8 cellular contexts compared by ENCODE assay signal in the genomic region with DNA sequence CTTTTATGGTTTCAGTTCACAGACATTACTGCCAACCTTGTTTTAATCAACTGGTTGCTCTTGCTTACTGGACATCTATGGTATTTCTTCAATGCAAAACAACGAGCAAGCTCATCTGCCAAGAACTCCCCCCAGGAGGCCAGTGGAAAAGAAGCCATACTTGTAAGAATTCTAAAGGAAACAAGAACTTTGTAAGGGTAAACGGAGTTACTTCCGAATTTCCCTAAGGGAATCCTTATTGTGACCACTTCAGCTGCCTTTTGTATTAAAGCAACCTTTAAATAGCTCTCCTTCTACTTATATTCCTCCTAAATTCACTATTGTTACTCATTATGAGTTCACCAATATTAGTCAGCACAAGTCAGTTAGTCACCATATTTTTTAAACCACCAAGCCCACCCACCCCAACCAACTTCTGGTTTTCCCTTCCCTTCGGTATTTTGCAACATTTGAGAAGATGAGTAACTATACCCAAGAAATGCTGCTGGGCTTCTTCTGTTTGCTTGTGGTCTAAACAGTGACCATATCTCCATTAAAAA.
DNase-seq lines count a peak whose midpoint lies in the region; ATAC-seq and TF ChIP-seq lines count a peak whose summit lies in the region.

No MANE protein-coding gene starts in this region.

- intact Hi-C loops in PC-9 (cut with micrococcal nuclease; ENCODE audit: unreplicated experiment): loop anchor here (5.0 kb wide), 1 partner anchor 524 kb away; no protein-coding TSS in a partner anchor

- H3K4me1 Mint-ChIP-seq in GM23338 (peaks cover 63% of the 10 kb centered on the region), neural progenitor cell (peaks cover 17% of the 10 kb centered on the region)

- no peak overlapping the region for H4K12ac ChIP-seq in trophoblast cell (ENCODE audit: low read depth, low read length)

- no peak overlapping the region for H2AK5ac ChIP-seq in trophoblast cell (ENCODE audit: low read length)

- H3K79me1 ChIP-seq in trophoblast cell (ENCODE audit: low read length): peaks cover 7% of the 10 kb centered on the region

- WGBS in trophoblast cell (ENCODE audit: extremely low coverage, insufficient coverage, insufficient read length): no CpG with 5 or more reads among the region's 4 CpGs

- H3K36me3 Mint-ChIP-seq in GM23338 (ENCODE audit: low read depth) (peaks cover 41% of the 10 kb centered on the region; the same call in 2 of the 3 replicates), neural progenitor cell (peaks cover 12% of the 10 kb centered on the region)

- no peak overlapping the region for H4K91ac ChIP-seq in trophoblast cell (ENCODE audit: low read depth, low read length)

- H2BK120ac ChIP-seq in trophoblast cell (ENCODE audit: insufficient read depth, low read length, poor library complexity): peak overlapping the region; percentile 60

- no peak overlapping the region for H2BK12ac ChIP-seq in trophoblast cell (ENCODE audit: low read length)

- BruUV-seq in PC-9 (replicated peaks; lab: Mats Ljungman, UMichigan): TSS peak; percentile 63

- H3K9me3 Mint-ChIP-seq in GM23338 (no peaks in the 10 kb centered on the region), neural progenitor cell (peaks cover 5% of the 10 kb centered on the region)

- H2BK5ac ChIP-seq in trophoblast cell (ENCODE audit: low read depth, low read length, poor library complexity): no peak overlapping the region

- H4K8ac ChIP-seq in trophoblast cell (ENCODE audit: low read depth, low read length): no peak overlapping the region

- H3K27me3 ChIP-seq in GM23338 (ENCODE audit: insufficient read depth): no peaks in the 10 kb centered on the region
- H3K27me3 ChIP-seq in PC-9 (ENCODE audit: insufficient read depth, low read depth): no peaks in the 10 kb centered on the region
- no peaks in the 10 kb centered on the region for H3K27me3 ChIP-seq in trophoblast cell (ENCODE audit: insufficient read depth, low read length)
- H3K27me3 ChIP-seq in neural progenitor cell: no peaks in the 10 kb centered on the region

- H3K4me2 ChIP-seq in GM23338 (0 out of 2 replicates have a peak overlapping the region, but pooled peaks have one; percentile 15), PC-9 (peak overlapping the region; percentile 42; the same call in 1 of the 2 replicates), trophoblast cell (ENCODE audit: low read length) (no peak overlapping the region), neural progenitor cell (no peak overlapping the region)

- peaks cover 14% of the 10 kb centered on the region for H4K20me1 ChIP-seq in GM23338 (replicated peaks; ENCODE audit: insufficient read depth)
- H4K20me1 ChIP-seq in PC-9 (ENCODE audit: insufficient read depth): no peaks in the 10 kb centered on the region
- H4K20me1 ChIP-seq in neural progenitor cell (ENCODE audit: low read depth): peaks cover 7% of the 10 kb centered on the region

- H3K4me1 ChIP-seq in GM23338 (ENCODE audit: insufficient read depth): peaks cover 64% of the 10 kb centered on the region
- peaks cover 23% of the 10 kb centered on the region; the same call in 1 of the 2 replicates for H3K4me1 ChIP-seq in PC-9 (replicated peaks; ENCODE audit: insufficient read depth)
- peaks cover 6 to 10% of the 10 kb centered on the region in 2 experiments for H3K4me1 ChIP-seq in trophoblast cell (ENCODE audit: control insufficient read depth in 1 of 2, insufficient read depth in 2 of 2, low read length in 2 of 2)
- peaks cover 4% of the 10 kb centered on the region for H3K4me1 ChIP-seq in neural progenitor cell

- H3K9me3 ChIP-seq in PC-9 (ENCODE audit: insufficient read depth, low read depth) (no peaks in the 10 kb centered on the region), trophoblast cell (ENCODE audit: insufficient read depth, low read depth, low read length) (no peaks in the 10 kb centered on the region), neural progenitor cell (ENCODE audit: low read depth) (no peaks in the 10 kb centered on the region)

- no peak overlapping the region for H2AFZ ChIP-seq in GM23338
- H2AFZ ChIP-seq in PC-9: no peak overlapping the region
- no peak overlapping the region for H2AFZ ChIP-seq in trophoblast cell (ENCODE audit: insufficient read depth, low read length, poor library complexity)
- H2AFZ ChIP-seq in neural progenitor cell (replicated peaks): no peak overlapping the region

- H3K27me3 Mint-ChIP-seq in GM23338 (ENCODE audit: insufficient read depth, low read depth, poor library complexity): peaks cover 4% of the 10 kb centered on the region
- peaks cover 2% of the 10 kb centered on the region for H3K27me3 Mint-ChIP-seq in neural progenitor cell (ENCODE audit: insufficient read depth, low read depth)

- no peak overlapping the region for H3K18ac ChIP-seq in trophoblast cell (ENCODE audit: low read length)

- in situ Hi-C loops in astrocyte of the cerebellum (cut with HindIII; ENCODE audit: low sequenced_read_pairs): no loop called here

- H3K36me3 ChIP-seq in GM23338 (ENCODE audit: insufficient read depth) (no peaks in the 10 kb centered on the region), PC-9 (ENCODE audit: low read depth) (peaks cover 5% of the 10 kb centered on the region; the same call in 1 of the 2 replicates), trophoblast cell (ENCODE audit: control insufficient read depth in 1 of 2, insufficient read depth in 2 of 2, low read length in 2 of 2) (no peaks in the 10 kb centered on the region), neural progenitor cell (no peaks in the 10 kb centered on the region)

- no peak for TF ChIP-seq CTCF in GM23338 (conservative IDR thresholded peaks at IDR 0.05; ENCODE audit: low read depth in 2 of 2)
- TF ChIP-seq CTCF in PC-9 (conservative IDR thresholded peaks at IDR 0.05): no peak
- TF ChIP-seq CTCF in astrocyte of the cerebellum (IDR thresholded peaks at IDR 0.05; ENCODE audit: low read depth, low read length, missing control alignments): no peak
- TF ChIP-seq CTCF in neural progenitor cell (IDR thresholded peaks at IDR 0.05): no peak

- no peak for ATAC-seq in GM23338
- ATAC-seq in GM21515 (IDR thresholded peaks at IDR 0.05; ENCODE audit: unreplicated experiment): no peak
- no peak for ATAC-seq in HG03354 (IDR thresholded peaks at IDR 0.05; ENCODE audit: poor library complexity, severe bottlenecking, unreplicated experiment)

- 0 out of 2 replicates have a peak overlapping the region, but pooled peaks have one; percentile 26 for H3K4me3 ChIP-seq in GM23338
- no peak overlapping the region for H3K4me3 ChIP-seq in PC-9
- no peak overlapping the region for H3K4me3 ChIP-seq in astrocyte of the cerebellum (ENCODE audit: low read depth, low read length)
- no peak overlapping the region for H3K4me3 ChIP-seq in trophoblast cell (ENCODE audit: low read depth, low read length)
- no peak overlapping the region for H3K4me3 ChIP-seq in neural progenitor cell

- POLR2A ChIA-PET in PC-9 (lab: Charles Lee; ENCODE audit: unreplicated experiment): no interaction called here

- H3K23ac ChIP-seq in trophoblast cell (ENCODE audit: low read length): no peak overlapping the region

- peak overlapping the region; percentile 40; the same call in 1 of the 2 replicates for H3K27ac Mint-ChIP-seq in GM23338
- no peak overlapping the region for H3K27ac Mint-ChIP-seq in neural progenitor cell

- CTCF ChIA-PET in PC-9 (lab: Charles Lee): no interaction called here

- H3K9me2 ChIP-seq in GM23338 (ENCODE audit: insufficient read depth) (no peaks in the 10 kb centered on the region), PC-9 (ENCODE audit: insufficient read depth) (no peaks in the 10 kb centered on the region)

- no peak overlapping the region for H3K9ac ChIP-seq in trophoblast cell (ENCODE audit: low read length)
- no peak overlapping the region for H3K9ac ChIP-seq in neural progenitor cell

- H3K79me2 ChIP-seq in GM23338 (replicated peaks; ENCODE audit: insufficient read depth): peaks cover 99% of the 10 kb centered on the region
- peaks cover 91% of the 10 kb centered on the region for H3K79me2 ChIP-seq in PC-9 (ENCODE audit: low read depth)
- H3K79me2 ChIP-seq in trophoblast cell (ENCODE audit: control insufficient read depth, insufficient read depth, low read length, poor library complexity): no peaks in the 10 kb centered on the region
- peaks cover 96% of the 10 kb centered on the region for H3K79me2 ChIP-seq in neural progenitor cell (ENCODE audit: low read depth)

- H3K27ac ChIP-seq in GM23338 (ENCODE audit: low read depth): peak overlapping the region; percentile 65; the same call in 1 of the 2 replicates
- peak overlapping the region; percentile 83 for H3K27ac ChIP-seq in PC-9
- peak overlapping the region; percentile 34 for H3K27ac ChIP-seq in trophoblast cell (ENCODE audit: low read depth, low read length)
- no peak overlapping the region for H3K27ac ChIP-seq in neural progenitor cell

- H3F3A ChIP-seq in GM23338 (replicated peaks; ENCODE audit: low read depth) (no peaks in the 10 kb centered on the region), PC-9 (ENCODE audit: insufficient read depth, low read depth) (peaks cover 26% of the 10 kb centered on the region), neural progenitor cell (ENCODE audit: low read depth) (no peaks in the 10 kb centered on the region)

- DNase-seq in GM23338 (ENCODE audit: low spot score): no peak
- DNase-seq in PC-9: peak; percentile 28 to 78
- peak; percentile 70 for DNase-seq in astrocyte of the cerebellum (ENCODE audit: low read depth)
- DNase-seq in trophoblast cell: peak; percentile 54 to 72
- DNase-seq in NCI-H446 (lab: John Stamatoyannopoulos, UW): no peak
- DNase-seq in neural progenitor cell (ENCODE audit: low spot score): no peak

- H3K4ac ChIP-seq in trophoblast cell (ENCODE audit: low read depth, low read length): peak overlapping the region; percentile 69

- no peak overlapping the region for H3K4me3 Mint-ChIP-seq in GM23338
- H3K4me3 Mint-ChIP-seq in neural progenitor cell: no peak overlapping the region

- no peak overlapping the region for H3K14ac ChIP-seq in trophoblast cell (ENCODE audit: low read length)

TF ChIP-seq in GM23338, 12 proteins besides CTCF, POLR2A, EP300 and RAD21 (continues in another document):
- no peak for TF ChIP-seq ZNF331 (CRISPR knock-in tag; IDR thresholded peaks at IDR 0.05; ENCODE audit: low read depth)
- no peak for TF ChIP-seq POLR2AphosphoS5 (IDR thresholded peaks at IDR 0.05; ENCODE audit: low read depth)

Comparison
In these comparisons a context has a peak if more than half of its experiments do, and no peak if none do; other contexts are left out.
1. DNase-seq: peak in PC-9 (2 of 2), astrocyte of the cerebellum (single experiment) and trophoblast cell (2 of 2); none in GM23338 (single experiment), NCI-H446 (0 of 2) and neural progenitor cell (single experiment).
2. H3K4me2 ChIP-seq: peak in GM23338 (single experiment) and PC-9 (single experiment); none in trophoblast cell (single experiment) and neural progenitor cell (single experiment).